In the genomic region with DNA sequence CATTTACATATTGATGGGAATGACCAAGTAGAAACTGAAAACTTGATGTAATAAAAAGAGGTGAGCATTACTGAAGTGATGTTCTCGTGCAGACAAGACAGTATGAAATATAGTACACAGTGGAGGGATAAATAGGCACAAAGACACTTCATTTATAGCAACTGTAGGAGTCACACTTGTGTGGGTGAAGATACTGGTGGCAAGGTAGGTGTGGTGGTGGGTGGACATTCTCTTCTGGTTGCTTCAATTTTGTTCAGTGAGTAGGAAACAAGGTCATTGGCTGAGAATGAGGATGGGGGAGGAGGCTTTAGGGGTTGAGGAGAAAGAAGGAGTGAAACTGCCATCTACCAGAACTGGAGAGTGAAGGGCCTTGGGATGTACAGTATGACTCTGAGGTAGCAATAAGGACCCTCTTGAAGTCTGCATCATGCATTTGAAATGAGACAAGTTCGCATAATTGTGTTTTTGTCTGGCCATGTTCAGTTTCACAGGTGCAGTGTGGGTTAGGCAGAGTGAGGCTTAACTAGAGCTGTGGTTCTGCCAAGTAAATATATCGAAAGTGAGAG, we compare ENCODE assay signal across 23 cellular contexts. TPM values are rescaled to one million over a fixed set of nuclear protein-coding genes. Genes with fewer than 3 reads are reported as not detected.
DNase-seq lines count a peak whose midpoint lies in the region; ATAC-seq, FAIRE-seq and TF ChIP-seq lines count a peak whose summit lies in the region.
"Had no signal": no experiment of that assay in that cellular context is flagged by ENCODE, and none has a peak within 500 bp of the region (broad histone marks: within the 10 kb centered on the region; RNA-seq: fewer than 3 reads in every experiment).

No MANE protein-coding gene starts in this region.

- H4K8ac ChIP-seq in trophoblast cell (ENCODE audit: low read depth, low read length): no peak overlapping the region

- no TSS peak for BruUV-seq in K562 (replicated peaks; lab: Mats Ljungman, UMichigan)

- no peaks in the 10 kb centered on the region for H4K20me1 ChIP-seq in MM.1S (ENCODE audit: insufficient read depth, low read length)
- H4K20me1 ChIP-seq in K562 (replicated peaks; ENCODE audit: control insufficient read depth, insufficient read depth, low read length): no peaks in the 10 kb centered on the region

- no peaks in the 10 kb centered on the region for H3K9me3 Mint-ChIP-seq in activated CD4-positive, alpha-beta T cell treated with anti-CD3 and anti-CD28 coated beads for 36 hours (ENCODE audit: low read depth)
- H3K9me3 Mint-ChIP-seq in activated CD4-positive, alpha-beta T cell treated with anti-CD3 and anti-CD28 coated beads, Interleukin-2, amount 10 ng/mL, durations not matched to agents 7 days and 5 days: no peaks in the 10 kb centered on the region
- no peaks in the 10 kb centered on the region for H3K9me3 Mint-ChIP-seq in activated naive CD4-positive, alpha-beta T cell treated with anti-CD3 and anti-CD28 coated beads, Interleukin-2, amount 50 U/mL, for 72 hours
- H3K9me3 Mint-ChIP-seq: CD4-positive, alpha-beta T cell; H9 had no signal

- peaks cover 3% of the 10 kb centered on the region for H3K4me1 Mint-ChIP-seq in activated CD4-positive, alpha-beta T cell treated with anti-CD3 and anti-CD28 coated beads for 36 hours
- no peaks in the 10 kb centered on the region for H3K4me1 Mint-ChIP-seq in activated CD4-positive, alpha-beta T cell treated with anti-CD3 and anti-CD28 coated beads, Interleukin-2, amount 10 ng/mL, durations not matched to agents 7 days and 5 days

- H3K4me2 ChIP-seq in MM.1S (ENCODE audit: low read depth, low read length): no peak overlapping the region
- no peak overlapping the region for H3K4me2 ChIP-seq in K562 (ENCODE audit: insufficient read depth, low read length)
- H3K4me2 ChIP-seq in trophoblast cell (ENCODE audit: low read length): no peak overlapping the region
- H3K4me2 ChIP-seq: A549 had no signal

- H3K79me2 ChIP-seq in MM.1S (ENCODE audit: low read length) (no peaks in the 10 kb centered on the region), K562 (ENCODE audit: control insufficient read depth, insufficient read depth, low read length) (no peaks in the 10 kb centered on the region), trophoblast cell (ENCODE audit: control insufficient read depth, insufficient read depth, low read length, poor library complexity) (no peaks in the 10 kb centered on the region)

- no peak for TF ChIP-seq POLR2A in K562 (conservative IDR thresholded peaks at IDR 0.05)

- H3K9me3 ChIP-seq in MM.1S (replicated peaks; ENCODE audit: insufficient read depth, low read length) (no peaks in the 10 kb centered on the region), K562 (replicated peaks; ENCODE audit: control insufficient read depth, insufficient read depth, low read depth, low read length) (no peaks in the 10 kb centered on the region), trophoblast cell (ENCODE audit: insufficient read depth, low read depth, low read length) (peaks cover 7% of the 10 kb centered on the region)
- H3K9me3 ChIP-seq: A549, Caco-2 had no signal

- TF ChIP-seq EP300 in K562 (IDR thresholded peaks at IDR 0.05; ENCODE audit: low read length): no peak

- no peak overlapping the region for H2BK12ac ChIP-seq in trophoblast cell (ENCODE audit: low read length)

- no peak overlapping the region for H3K27ac ChIP-seq in MM.1S (ENCODE audit: low read length)
- no peak overlapping the region for H3K27ac ChIP-seq in K562 (ENCODE audit: extremely low read depth, low read depth, low read length)
- no peak overlapping the region for H3K27ac ChIP-seq in trophoblast cell (ENCODE audit: low read depth, low read length)
- H3K27ac ChIP-seq: 22Rv1, A549, C4-2B, HL-60 had no signal

- H3K36me3 ChIP-seq in MM.1S (replicated peaks; ENCODE audit: insufficient read depth, low read length) (no peaks in the 10 kb centered on the region), K562 (ENCODE audit: control insufficient read depth, insufficient read depth, low read length) (no peaks in the 10 kb centered on the region), trophoblast cell (ENCODE audit: control insufficient read depth in 1 of 2, insufficient read depth in 2 of 2, low read length in 2 of 2) (no peaks in the 10 kb centered on the region)

- no peak overlapping the region for H3K14ac ChIP-seq in trophoblast cell (ENCODE audit: low read length)

- no peak overlapping the region for H3K18ac ChIP-seq in trophoblast cell (ENCODE audit: low read length)

- H3K27me3 ChIP-seq in MM.1S (replicated peaks; ENCODE audit: insufficient read depth, low read length) (no peaks in the 10 kb centered on the region), K562 (ENCODE audit: control insufficient read depth in 2 of 2, insufficient read depth in 2 of 2, low read length in 2 of 2) (peaks cover 32 to 37% of the 10 kb centered on the region in 2 experiments), trophoblast cell (ENCODE audit: insufficient read depth, low read length) (peaks cover 4% of the 10 kb centered on the region)

- no peak overlapping the region for H3K4me3 ChIP-seq in MM.1S (ENCODE audit: low read length)
- no peak overlapping the region for H3K4me3 ChIP-seq in K562
- H3K4me3 ChIP-seq in trophoblast cell (ENCODE audit: low read depth, low read length): no peak overlapping the region
- H3K4me3 ChIP-seq: A549 had no signal

- H3K79me1 ChIP-seq in trophoblast cell (ENCODE audit: low read length): no peaks in the 10 kb centered on the region

- peak; percentile 52 for FAIRE-seq in K562 (lab: Jason Lieb, UNC)
- FAIRE-seq: A549, D721Med, GM19239, H1 had no signal

- H3K4ac ChIP-seq in trophoblast cell (ENCODE audit: low read depth, low read length): no peak overlapping the region

- no peaks in the 10 kb centered on the region for H3K9me1 ChIP-seq in K562 (ENCODE audit: control insufficient read depth, insufficient read depth, low read length)

- in situ Hi-C loops in K562 (cut with MboI): no loop called here

- TF ChIP-seq CTCF in MM.1S (IDR thresholded peaks at IDR 0.05; ENCODE audit: low read length) (no peak), K562 (IDR thresholded peaks at IDR 0.05 in 2 of 3, conservative IDR thresholded peaks at IDR 0.05 in 1 of 3; ENCODE audit: insufficient read depth in 2 of 3, low read depth in 1 of 3, low read length in 3 of 3) (no peak)

- no peaks in the 10 kb centered on the region for H3F3A ChIP-seq in MM.1S (ENCODE audit: insufficient read depth, low read length)

- WGBS in K562 (ENCODE audit: insufficient coverage, low coverage, missing lambda C conversion rate): 7% methylated on average over 3 of the region's 3 CpGs
- WGBS in trophoblast cell (ENCODE audit: extremely low coverage, insufficient coverage, insufficient read length): no CpG with 5 or more reads among the region's 3 CpGs

- ATAC-seq in activated CD4-positive, alpha-beta T cell treated with anti-CD3 and anti-CD28 coated beads for 36 hours: peak; percentile 65
- ATAC-seq in activated naive CD4-positive, alpha-beta T cell treated with anti-CD3 and anti-CD28 coated beads, Interleukin-2, amount 50 U/mL, for 72 hours: peak; percentile 31 to 72
- ATAC-seq in K562 (no peak; the same call in 1 of the 3 replicates), HG02610 (IDR thresholded peaks at IDR 0.05; ENCODE audit: unreplicated experiment) (no peak)
- ATAC-seq: A549 had no signal

- H2AFZ ChIP-seq in MM.1S (ENCODE audit: low read length) (no peak overlapping the region), K562 (ENCODE audit: low read depth, low read length) (no peak overlapping the region), trophoblast cell (ENCODE audit: insufficient read depth, low read length, poor library complexity) (no peak overlapping the region)

- no peak overlapping the region for H2BK120ac ChIP-seq in trophoblast cell (ENCODE audit: insufficient read depth, low read length, poor library complexity)

- no peaks in the 10 kb centered on the region for H3K9me2 ChIP-seq in MM.1S (replicated peaks; ENCODE audit: insufficient read depth, low read length)

- H3K9ac ChIP-seq in MM.1S (ENCODE audit: low read length): no peak overlapping the region
- no peak overlapping the region for H3K9ac ChIP-seq in K562 (ENCODE audit: insufficient read depth in 1 of 2, low read depth in 2 of 2, low read length in 2 of 2)
- no peak overlapping the region for H3K9ac ChIP-seq in trophoblast cell (ENCODE audit: low read length)

- no peak for TF ChIP-seq RAD21 in K562 (CRISPR knock-in tag; conservative IDR thresholded peaks at IDR 0.05 in 1 of 2, IDR thresholded peaks at IDR 0.05 in 1 of 2)

- H3K4me3 Mint-ChIP-seq in activated CD4-positive, alpha-beta T cell treated with anti-CD3 and anti-CD28 coated beads for 36 hours: no peak overlapping the region
- no peak overlapping the region for H3K4me3 Mint-ChIP-seq in activated CD4-positive, alpha-beta T cell treated with anti-CD3 and anti-CD28 coated beads, Interleukin-2, amount 10 ng/mL, durations not matched to agents 7 days and 5 days
- H3K4me3 Mint-ChIP-seq: CD4-positive, alpha-beta T cell; H9 had no signal

- H4K12ac ChIP-seq in trophoblast cell (ENCODE audit: low read depth, low read length): no peak overlapping the region

- H3K27ac Mint-ChIP-seq in activated CD4-positive, alpha-beta T cell treated with anti-CD3 and anti-CD28 coated beads for 36 hours: no peak overlapping the region
- no peak overlapping the region for H3K27ac Mint-ChIP-seq in activated CD4-positive, alpha-beta T cell treated with anti-CD3 and anti-CD28 coated beads, Interleukin-2, amount 10 ng/mL, durations not matched to agents 7 days and 5 days
- no peak overlapping the region for H3K27ac Mint-ChIP-seq in activated naive CD4-positive, alpha-beta T cell treated with anti-CD3 and anti-CD28 coated beads, Interleukin-2, amount 50 U/mL, for 72 hours
- H3K27ac Mint-ChIP-seq: CD4-positive, alpha-beta T cell; H9 had no signal

- peaks cover 7% of the 10 kb centered on the region for H3K27me3 Mint-ChIP-seq in activated CD4-positive, alpha-beta T cell treated with anti-CD3 and anti-CD28 coated beads for 36 hours
- peaks cover 25% of the 10 kb centered on the region for H3K27me3 Mint-ChIP-seq in activated CD4-positive, alpha-beta T cell treated with anti-CD3 and anti-CD28 coated beads, Interleukin-2, amount 10 ng/mL, durations not matched to agents 7 days and 5 days

- H2BK5ac ChIP-seq in trophoblast cell (ENCODE audit: low read depth, low read length, poor library complexity): no peak overlapping the region

- H4K91ac ChIP-seq in trophoblast cell (ENCODE audit: low read depth, low read length): no peak overlapping the region

- H3K4me1 ChIP-seq in MM.1S (ENCODE audit: low read length) (no peaks in the 10 kb centered on the region), K562 (replicated peaks in 1 of 2; ENCODE audit: control insufficient read depth in 2 of 2, insufficient read depth in 2 of 2, low read length in 2 of 2) (peaks cover 1 to 3% of the 10 kb centered on the region in 2 experiments; a peak in 2 of 5 replicates), trophoblast cell (ENCODE audit: control insufficient read depth in 1 of 2, insufficient read depth in 2 of 2, low read length in 2 of 2) (no peaks in the 10 kb centered on the region)
- H3K4me1 ChIP-seq: Caco-2 had no signal

- no peak overlapping the region for H2AK5ac ChIP-seq in trophoblast cell (ENCODE audit: low read length)

- H3K23ac ChIP-seq in trophoblast cell (ENCODE audit: low read length): no peak overlapping the region

- DNase-seq in activated CD4-positive, alpha-beta T cell treated with anti-CD3 and anti-CD28 coated beads for 36 hours: no peak
- DNase-seq in activated CD4-positive, alpha-beta T cell treated with anti-CD3 and anti-CD28 coated beads, Interleukin-2, amount 10 ng/mL, durations not matched to agents 7 days and 5 days: no peak
- no peak for DNase-seq in activated naive CD4-positive, alpha-beta T cell treated with anti-CD3 and anti-CD28 coated beads, Interleukin-2, amount 50 U/mL, for 72 hours (ENCODE audit: low spot score in 2 of 2)
- DNase-seq in activated naive CD4-positive, alpha-beta T cell treated with anti-CD3 and anti-CD28 coated beads, Interleukin-2, amount 50 U/mL, for 16 hours: no peak
- DNase-seq in MM.1S (peak; percentile 11), K562 (ENCODE audit: extremely low read depth in 1 of 4, low spot score in 3 of 4) (no peak), trophoblast cell (no peak)
- DNase-seq: AML-193; Caco-2; CD4-positive, alpha-beta T cell; GDM1; H9 had no signal

- intact Hi-C loops in activated CD4-positive, alpha-beta T cell treated with anti-CD3 and anti-CD28 coated beads for 36 hours (cut with DNase I, micrococcal nuclease): no loop called here
- intact Hi-C loops in K562 (cut with micrococcal nuclease): loop anchor here (10.0 kb wide), 2 partner anchors 125 to 355 kb away; no protein-coding TSS in a partner anchor

- POLR2A ChIA-PET in activated CD4-positive, alpha-beta T cell treated with anti-CD3 and anti-CD28 coated beads for 36 hours (lab: Charles Lee): no interaction called here
- POLR2A ChIA-PET in activated CD4-positive, alpha-beta T cell treated with anti-CD3 and anti-CD28 coated beads, Interleukin-2, amount 10 ng/mL, durations not matched to agents 7 days and 5 days (lab: Charles Lee): no interaction called here
- POLR2A ChIA-PET in K562 (lab: Yijun Ruan, JAX): interaction anchor here (1.4 kb wide), 1 partner anchor 11 kb away, joined by 4 read pairs; no protein-coding TSS in a partner anchor

- H3K36me3 Mint-ChIP-seq in activated CD4-positive, alpha-beta T cell treated with anti-CD3 and anti-CD28 coated beads for 36 hours (ENCODE audit: low read depth): no peaks in the 10 kb centered on the region
- H3K36me3 Mint-ChIP-seq in activated CD4-positive, alpha-beta T cell treated with anti-CD3 and anti-CD28 coated beads, Interleukin-2, amount 10 ng/mL, durations not matched to agents 7 days and 5 days (ENCODE audit: low read depth): no peaks in the 10 kb centered on the region
- H3K36me3 Mint-ChIP-seq in activated naive CD4-positive, alpha-beta T cell treated with anti-CD3 and anti-CD28 coated beads, Interleukin-2, amount 50 U/mL, for 72 hours: peaks cover 0 to 6% of the 10 kb centered on the region in 2 donors

- CTCF ChIA-PET in activated CD4-positive, alpha-beta T cell treated with anti-CD3 and anti-CD28 coated beads for 36 hours (lab: Charles Lee): no interaction called here
- CTCF ChIA-PET in activated CD4-positive, alpha-beta T cell treated with anti-CD3 and anti-CD28 coated beads, Interleukin-2, amount 10 ng/mL, durations not matched to agents 7 days and 5 days (lab: Charles Lee): no interaction called here
- CTCF ChIA-PET in K562 (lab: Yijun Ruan, JAX; ENCODE audit: low intra/inter-chr PET ratio): no interaction called here

RNA-seq across cellular contexts. Expression of gene CPNE9, which starts 6.6 kb away (rescaled TPM):
- total RNA-seq in activated CD4-positive, alpha-beta T cell treated with anti-CD3 and anti-CD28 coated beads for 36 hours: under 1 TPM; 0.14 to 0.30 TPM
- total RNA-seq in activated CD4-positive, alpha-beta T cell treated with anti-CD3 and anti-CD28 coated beads, Interleukin-2, amount 10 ng/mL, durations not matched to agents 7 days and 5 days: under 1 TPM in 1 of 2 experiments, not detected in 1; 0.25 TPM
- under 1 TPM in 1 of 2 donors, not detected in 1; 0.11 TPM for total RNA-seq in activated naive CD4-positive, alpha-beta T cell treated with anti-CD3 and anti-CD28 coated beads, Interleukin-2, amount 50 U/mL, for 72 hours
- not detected in 2 replicates for total RNA-seq in K562 (2011; cell fraction: chromatin; rRNA removed; ENCODE audit: low replicate concordance)
- total RNA-seq in K562 (2011; cell fraction: nucleolus; rRNA removed): not detected in 2 replicates
- 0.46 TPM in 1 of 2 replicates, not detected in the other for total RNA-seq in K562 (2011; cell fraction: nucleoplasm; rRNA removed)
- total RNA-seq in K562 (2014; rRNA removed) (0.49 TPM in 1 of 2 replicates, not detected in the other), K562 (2014; rRNA removed; fragmentation: Illumina TruSeq; extraction: Trizol) (0.22 TPM in 1 of 2 replicates, not detected in the other), K562 (2015; rRNA removed; fragmentation: Illumina TruSeq; extraction: Trizol) (0.33 TPM in 1 of 2 replicates, not detected in the other), K562 (2021) (not detected in 2 replicates)
- polyA plus RNA-seq in K562 (2011; rRNA removed) (0.19 and 0.33 TPM in 2 replicates), K562 (2014; fragmentation: Illumina TruSeq; extraction: Trizol) (0.51 TPM in 1 of 2 replicates, not detected in the other), K562 (2014; fragmentation: Nextera tagmentation; extraction: Ambion mirVana) (under 1 TPM; 0.25 to 0.56 TPM), K562 (2014; rRNA removed) (0.24 and 0.34 TPM in 2 replicates)
- 0.03 and 0.34 TPM in 2 replicates for polyA plus RNA-seq in K562 (2011; cell fraction: cytosol; rRNA removed)
- polyA plus RNA-seq in K562 (2011; cell fraction: nucleus; rRNA removed): 0.33 and 0.48 TPM in 2 replicates
- polyA plus RNA-seq in K562 (2012): 0.36 and 0.91 TPM in 2 replicates
- polyA minus RNA-seq in K562 (2011; rRNA and poly(A)+ RNA removed): not detected in 2 replicates
- not detected in 2 replicates for polyA minus RNA-seq in K562 (2011; cell fraction: cytosol; rRNA and poly(A)+ RNA removed)
- polyA minus RNA-seq in K562 (2011; cell fraction: nucleus; rRNA and poly(A)+ RNA removed): not detected in 2 replicates
- 0.07 and 0.08 TPM in 2 replicates for polyA plus RNA-seq in trophoblast cell (2013)
- total RNA-seq: Caco-2, Daoy, HT1080 had no signal
- polyA plus RNA-seq: BJ had no signal

RNA-seq across cellular contexts. Expression of gene BRPF1, which starts 21.3 kb away (rescaled TPM):
- 10 to 100 TPM; 23.3 to 25.9 TPM for total RNA-seq in activated CD4-positive, alpha-beta T cell treated with anti-CD3 and anti-CD28 coated beads for 36 hours
- total RNA-seq in activated CD4-positive, alpha-beta T cell treated with anti-CD3 and anti-CD28 coated beads, Interleukin-2, amount 10 ng/mL, durations not matched to agents 7 days and 5 days: 10 to 100 TPM; 51.3 to 51.6 TPM
- 10 to 100 TPM; 24.3 to 37.0 TPM for total RNA-seq in activated naive CD4-positive, alpha-beta T cell treated with anti-CD3 and anti-CD28 coated beads, Interleukin-2, amount 50 U/mL, for 72 hours
- total RNA-seq in K562 (2011; cell fraction: chromatin; rRNA removed; ENCODE audit: low replicate concordance): 33.6 and 67.8 TPM in 2 replicates
- total RNA-seq in K562 (2011; cell fraction: nucleolus; rRNA removed): 33.7 and 49.2 TPM in 2 replicates
- total RNA-seq in K562 (2011; cell fraction: nucleoplasm; rRNA removed): 26.6 and 32.0 TPM in 2 replicates
- total RNA-seq in K562 (2014; rRNA removed): 29.9 and 38.9 TPM in 2 replicates
- 12.6 and 13.5 TPM in 2 replicates for total RNA-seq in K562 (2014; rRNA removed; fragmentation: Illumina TruSeq; extraction: Trizol)
- 23.5 and 25.5 TPM in 2 replicates for total RNA-seq in K562 (2015; rRNA removed; fragmentation: Illumina TruSeq; extraction: Trizol)
- total RNA-seq in K562 (2021): 40.2 and 40.6 TPM in 2 replicates
- 12.7 and 16.6 TPM in 2 replicates for polyA plus RNA-seq in K562 (2011; rRNA removed)
- 12.3 and 19.3 TPM in 2 replicates for polyA plus RNA-seq in K562 (2011; cell fraction: cytosol; rRNA removed)
- polyA plus RNA-seq in K562 (2011; cell fraction: nucleus; rRNA removed): 46.8 and 95.4 TPM in 2 replicates
- 23.7 and 24.3 TPM in 2 replicates for polyA plus RNA-seq in K562 (2012)
- 26.7 and 30.5 TPM in 2 replicates for polyA plus RNA-seq in K562 (2014; fragmentation: Illumina TruSeq; extraction: Trizol)
- 1 to 10 TPM; 1.1 to 1.4 TPM for polyA plus RNA-seq in K562 (2014; fragmentation: Nextera tagmentation; extraction: Ambion mirVana)
- 26.0 and 32.8 TPM in 2 replicates for polyA plus RNA-seq in K562 (2014; rRNA removed)
- polyA minus RNA-seq in K562 (2011; rRNA and poly(A)+ RNA removed): 14.6 and 16.9 TPM in 2 replicates
- polyA minus RNA-seq in K562 (2011; cell fraction: cytosol; rRNA and poly(A)+ RNA removed): 15.2 and 22.2 TPM in 2 replicates
- 24.9 and 29.5 TPM in 2 replicates for polyA minus RNA-seq in K562 (2011; cell fraction: nucleus; rRNA and poly(A)+ RNA removed)
- polyA plus RNA-seq in trophoblast cell (2013): 11.6 TPM in 2 replicates

RNA-seq across cellular contexts. Expression of gene OGG1, which starts 39.5 kb away (rescaled TPM):
- 10 to 100 TPM; 36.4 to 61.6 TPM for total RNA-seq in activated CD4-positive, alpha-beta T cell treated with anti-CD3 and anti-CD28 coated beads for 36 hours
- 10 to 100 TPM; 42.3 to 47.9 TPM for total RNA-seq in activated CD4-positive, alpha-beta T cell treated with anti-CD3 and anti-CD28 coated beads, Interleukin-2, amount 10 ng/mL, durations not matched to agents 7 days and 5 days
- 10 to 100 TPM; 34.8 to 58.0 TPM for total RNA-seq in activated naive CD4-positive, alpha-beta T cell treated with anti-CD3 and anti-CD28 coated beads, Interleukin-2, amount 50 U/mL, for 72 hours
- total RNA-seq in K562 (2011; cell fraction: chromatin; rRNA removed; ENCODE audit: low replicate concordance): 74.9 and 150 TPM in 2 replicates
- total RNA-seq in K562 (2011; cell fraction: nucleolus; rRNA removed): 93.6 and 122 TPM in 2 replicates
- 99.4 and 140 TPM in 2 replicates for total RNA-seq in K562 (2011; cell fraction: nucleoplasm; rRNA removed)
- total RNA-seq in K562 (2014; rRNA removed) (27.6 and 39.3 TPM in 2 replicates), K562 (2014; rRNA removed; fragmentation: Illumina TruSeq; extraction: Trizol) (14.6 and 18.2 TPM in 2 replicates), K562 (2015; rRNA removed; fragmentation: Illumina TruSeq; extraction: Trizol) (26.4 and 27.5 TPM in 2 replicates), K562 (2021) (23.6 and 25.7 TPM in 2 replicates)
- polyA plus RNA-seq in K562 (2011; rRNA removed) (26.6 and 31.0 TPM in 2 replicates), K562 (2014; fragmentation: Illumina TruSeq; extraction: Trizol) (32.3 and 33.0 TPM in 2 replicates), K562 (2014; fragmentation: Nextera tagmentation; extraction: Ambion mirVana) (10 to 100 TPM in 1 of 2 experiments, 1 to 10 TPM in 1; 6.6 to 12.0 TPM), K562 (2014; rRNA removed) (24.4 and 26.5 TPM in 2 replicates)
- 27.6 and 51.7 TPM in 2 replicates for polyA plus RNA-seq in K562 (2011; cell fraction: cytosol; rRNA removed)
- 41.4 and 56.0 TPM in 2 replicates for polyA plus RNA-seq in K562 (2011; cell fraction: nucleus; rRNA removed)
- 23.4 and 31.1 TPM in 2 replicates for polyA plus RNA-seq in K562 (2012)
- polyA minus RNA-seq in K562 (2011; rRNA and poly(A)+ RNA removed): 38.9 and 47.9 TPM in 2 replicates
- polyA minus RNA-seq in K562 (2011; cell fraction: cytosol; rRNA and poly(A)+ RNA removed): 16.7 and 29.9 TPM in 2 replicates
- 52.4 and 57.1 TPM in 2 replicates for polyA minus RNA-seq in K562 (2011; cell fraction: nucleus; rRNA and poly(A)+ RNA removed)
- polyA plus RNA-seq in trophoblast cell (2013): 20.7 and 22.1 TPM in 2 replicates

RNA-seq across cellular contexts. Expression of gene CAMK1, which starts 59.5 kb away (rescaled TPM):
- 10 to 100 TPM; 48.4 to 53.1 TPM for total RNA-seq in activated CD4-positive, alpha-beta T cell treated with anti-CD3 and anti-CD28 coated beads for 36 hours
- 10 to 100 TPM; 18.8 to 19.0 TPM for total RNA-seq in activated CD4-positive, alpha-beta T cell treated with anti-CD3 and anti-CD28 coated beads, Interleukin-2, amount 10 ng/mL, durations not matched to agents 7 days and 5 days
- 10 to 100 TPM; 23.8 to 45.1 TPM for total RNA-seq in activated naive CD4-positive, alpha-beta T cell treated with anti-CD3 and anti-CD28 coated beads, Interleukin-2, amount 50 U/mL, for 72 hours
- 2.0 and 4.8 TPM in 2 replicates for total RNA-seq in K562 (2011; cell fraction: chromatin; rRNA removed; ENCODE audit: low replicate concordance)
- 4.2 and 4.6 TPM in 2 replicates for total RNA-seq in K562 (2011; cell fraction: nucleolus; rRNA removed)
- total RNA-seq in K562 (2011; cell fraction: nucleoplasm; rRNA removed): 2.3 and 3.2 TPM in 2 replicates
- 10.7 and 13.9 TPM in 2 replicates for total RNA-seq in K562 (2014; rRNA removed)
- 4.4 and 4.7 TPM in 2 replicates for total RNA-seq in K562 (2014; rRNA removed; fragmentation: Illumina TruSeq; extraction: Trizol)
- 6.1 and 6.6 TPM in 2 replicates for total RNA-seq in K562 (2015; rRNA removed; fragmentation: Illumina TruSeq; extraction: Trizol)
- total RNA-seq in K562 (2021): 5.2 and 6.2 TPM in 2 replicates
- polyA plus RNA-seq in K562 (2011; rRNA removed): 7.3 and 8.4 TPM in 2 replicates
- 5.8 and 12.1 TPM in 2 replicates for polyA plus RNA-seq in K562 (2011; cell fraction: cytosol; rRNA removed)
- 6.0 and 9.9 TPM in 2 replicates for polyA plus RNA-seq in K562 (2011; cell fraction: nucleus; rRNA removed)
- polyA plus RNA-seq in K562 (2012): 7.7 and 9.7 TPM in 2 replicates
- 6.0 and 6.2 TPM in 2 replicates for polyA plus RNA-seq in K562 (2014; fragmentation: Illumina TruSeq; extraction: Trizol)
- polyA plus RNA-seq in K562 (2014; fragmentation: Nextera tagmentation; extraction: Ambion mirVana): under 1 TPM; 0.23 to 0.39 TPM
- 7.7 and 10.6 TPM in 2 replicates for polyA plus RNA-seq in K562 (2014; rRNA removed)
- polyA minus RNA-seq in K562 (2011; rRNA and poly(A)+ RNA removed): 2.6 and 2.9 TPM in 2 replicates
- 3.1 and 3.6 TPM in 2 replicates for polyA minus RNA-seq in K562 (2011; cell fraction: cytosol; rRNA and poly(A)+ RNA removed)
- 1.3 and 2.4 TPM in 2 replicates for polyA minus RNA-seq in K562 (2011; cell fraction: nucleus; rRNA and poly(A)+ RNA removed)
- 2.2 and 2.3 TPM in 2 replicates for polyA plus RNA-seq in trophoblast cell (2013)

Comparison
In these comparisons a context has a peak if more than half of its experiments do, and no peak if none do; other contexts are left out.
1. ATAC-seq: peak in activated CD4-positive, alpha-beta T cell treated with anti-CD3 and anti-CD28 coated beads for 36 hours (single experiment) and activated naive CD4-positive, alpha-beta T cell treated with anti-CD3 and anti-CD28 coated beads, Interleukin-2, amount 50 U/mL, for 72 hours (2 of 2); none in K562 (single experiment) and HG02610 (single experiment).